In genomic region chr9:113355197-113355596, GRCh38 we compare ENCODE assay signal across 1 cellular context.
TF ChIP-seq lines count a peak whose summit lies in the region.

No MANE protein-coding gene starts in this region.

TF ChIP-seq in K562, 482 proteins besides CTCF, POLR2A, EP300 and RAD21 (continued from another document):
- TF ChIP-seq ZNF318 (IDR thresholded peaks at IDR 0.05; ENCODE audit: borderline replicate concordance in 1 of 2, low read depth in 1 of 2) = no peak
- no peak for TF ChIP-seq DPF2 (IDR thresholded peaks at IDR 0.05)
- TF ChIP-seq ZNF395 (CRISPR knock-in tag; IDR thresholded peaks at IDR 0.05) = no peak
- TF ChIP-seq HDAC3 (IDR thresholded peaks at IDR 0.05; ENCODE audit: borderline replicate concordance, partially characterized antibody) = no peak
- no peak for TF ChIP-seq STAT6 (CRISPR knock-in tag; IDR thresholded peaks at IDR 0.05)
- TF ChIP-seq DEAF1 (CRISPR knock-in tag; IDR thresholded peaks at IDR 0.05) = peak; percentile 58
- no peak for TF ChIP-seq ZNF445 (CRISPR knock-in tag; IDR thresholded peaks at IDR 0.05; ENCODE audit: low read depth)
- TF ChIP-seq JUND (IDR thresholded peaks at IDR 0.05; ENCODE audit: borderline replicate concordance, low read depth, low read length) = peak; percentile 25; the same call in 1 of the 2 replicates
- TF ChIP-seq JUND (tag; IDR thresholded peaks at IDR 0.05; ENCODE audit: borderline replicate concordance, low read depth, low read length) = no peak
- TF ChIP-seq RFX1 (IDR thresholded peaks at IDR 0.05) = no peak
- TF ChIP-seq ILF3 (IDR thresholded peaks at IDR 0.05; ENCODE audit: borderline replicate concordance) = no peak
- TF ChIP-seq GATAD2B (IDR thresholded peaks at IDR 0.05; ENCODE audit: borderline replicate concordance) = no peak
- TF ChIP-seq MAZ (CRISPR knock-in tag; conservative IDR thresholded peaks at IDR 0.05 in 1 of 2, IDR thresholded peaks at IDR 0.05 in 1 of 2) = 0 out of 4 replicates have a peak, but pooled peaks of 1 of the 2 experiments have one; percentile 22
- no peak for TF ChIP-seq RBM22 (IDR thresholded peaks at IDR 0.05; ENCODE audit: low read depth, low read length, poor library complexity, severe bottlenecking)
- TF ChIP-seq SMC3 (conservative IDR thresholded peaks at IDR 0.05; ENCODE audit: insufficient read depth, low read depth, low read length) = peak; percentile 55; the same call in 1 of the 2 replicates
- no peak for TF ChIP-seq ELK1 (CRISPR knock-in tag; IDR thresholded peaks at IDR 0.05)
- TF ChIP-seq ETV5 (CRISPR knock-in tag; IDR thresholded peaks at IDR 0.05; ENCODE audit: low read depth) = no peak
